In genomic region chr17:77772461-77772897, GRCh38 we compare ENCODE assay signal across 8 cellular contexts.
A peak's percentile ranks its signal among the peaks of the same experiment; 100 is the strongest.
DNase-seq lines count a peak whose midpoint lies in the region; ATAC-seq and TF ChIP-seq lines count a peak whose summit lies in the region.

No MANE protein-coding gene starts in this region.

- no peak overlapping the region for H3K27ac ChIP-seq in psoas muscle

- H3K36me3 ChIP-seq in NT2/D1 (ENCODE audit: insufficient read depth, insufficient read length, low read length): no peaks in the 10 kb centered on the region
- H3K36me3 ChIP-seq in psoas muscle (ENCODE audit: insufficient read depth in 1 of 2, low read depth in 1 of 2): no peaks in the 10 kb centered on the region

- H3K4me3 ChIP-seq in NT2/D1 (ENCODE audit: insufficient read length, low read depth) (no peak overlapping the region), fibroblast of pulmonary artery (replicated peaks; ENCODE audit: low read depth, low read length) (no peak overlapping the region), psoas muscle (no peak overlapping the region)

- ATAC-seq in psoas muscle: peak; percentile 64 to 84 (median 75)

- DNase-seq in GM13977 (ENCODE audit: low spot score) (peak; percentile 89), NT2/D1 (ENCODE audit: low read depth, low spot score) (peak; percentile 64), fibroblast of pulmonary artery (ENCODE audit: low read depth) (peak; percentile 66), psoas muscle (peak; percentile 57 to 73), NCI-H187 (lab: John Stamatoyannopoulos, UW) (no peak), NCI-H2196 (lab: John Stamatoyannopoulos, UW; ENCODE audit: unreplicated experiment) (no peak), HPDE6-E6E7 (ENCODE audit: extremely low spot score) (no peak)
- DNase-seq in activated T-cell treated with anti-CD3 and anti-CD28 coated beads, Interleukin-2, amount 50 U/mL, for 1 hour: peak; percentile 74

- 56 to 67% (median 62%) methylated on average over 10 of the region's 10 CpGs for WGBS in psoas muscle, 3 donors

- H3K4me1 ChIP-seq in NT2/D1 (ENCODE audit: insufficient read depth, insufficient read length) (peaks cover 17% of the 10 kb centered on the region), psoas muscle (no peaks in the 10 kb centered on the region)

- H3K9me3 ChIP-seq in NT2/D1 (ENCODE audit: insufficient read depth, low read length) (no peaks in the 10 kb centered on the region), psoas muscle (no peaks in the 10 kb centered on the region)

- in situ Hi-C loops in GM13977 (cut with MboI; ENCODE audit: low pct_unique_long_range_greater_than_20kb, low sequenced_read_pairs, unreplicated experiment): no loop called here

- TF ChIP-seq CTCF in GM13977 (IDR thresholded peaks at IDR 0.05; ENCODE audit: extremely low read depth, insufficient read depth, missing control alignments): peak; percentile 75
- TF ChIP-seq CTCF in fibroblast of pulmonary artery (IDR thresholded peaks at IDR 0.05; ENCODE audit: low read length, missing control alignments): peak; percentile 80
- TF ChIP-seq CTCF in psoas muscle (IDR thresholded peaks at IDR 0.05): peak; percentile 40

- H3K9ac ChIP-seq in NT2/D1 (ENCODE audit: insufficient read length, low read depth): peak overlapping the region; percentile 66

- H3K27me3 ChIP-seq in NT2/D1 (ENCODE audit: insufficient read depth, insufficient read length) (peaks cover 3% of the 10 kb centered on the region), psoas muscle (ENCODE audit: insufficient read depth in 3 of 3, low read length in 2 of 3) (no peaks in the 10 kb centered on the region)

- intact Hi-C loops in psoas muscle (cut with DNase I): loop anchor here in 1 of 2 donors (2.0 kb wide), 1 partner anchor 240 kb away; no protein-coding TSS in a partner anchor

Comparison
In these comparisons a context has a peak if more than half of its experiments do, and no peak if none do; other contexts are left out.
1. DNase-seq: peak in GM13977 (single experiment), NT2/D1 (single experiment), activated T-cell treated with anti-CD3 and anti-CD28 coated beads, Interleukin-2, amount 50 U/mL, for 1 hour (single experiment), fibroblast of pulmonary artery (single experiment) and psoas muscle (2 of 2); none in NCI-H187 (0 of 2), NCI-H2196 (single experiment) and HPDE6-E6E7 (single experiment).
2. Peak in every context shown above with its lines, with median percentiles within 50 percentile points of each other: CTCF ChIP-seq.